Comparison of ENCODE assay signal across 28 cellular contexts in genomic region chr4:103024996-103025395, GRCh38. TPM values are rescaled to one million over a fixed set of nuclear protein-coding genes. Genes with fewer than 3 reads are reported as not detected.
"Had no signal": no experiment of that assay in that cellular context is flagged by ENCODE, and none has a peak within 500 bp of the region (broad histone marks: within the 10 kb centered on the region; RNA-seq: fewer than 3 reads in every experiment).

No MANE protein-coding gene starts in this region.

- H3K36me3 ChIP-seq: colonic mucosa, gastrocnemius medialis, left lung, lower lobe of right lung had no signal

- H3K27me3 Mint-ChIP-seq: dendritic cell treated with granulocyte-macrophage colony-stimulating factor and Interleukin-4, amounts not matched to agents 40 ng/mL and 50 ng/mL, for 4 days; effector memory CD8-positive, alpha-beta T cell; naive B cell had no signal

- H3K9me3 Mint-ChIP-seq: dendritic cell treated with granulocyte-macrophage colony-stimulating factor and Interleukin-4, amounts not matched to agents 40 ng/mL and 50 ng/mL, for 4 days; effector memory CD8-positive, alpha-beta T cell; endodermal cell; mesothelial cell of epicardium; naive B cell had no signal

- H3K27ac ChIP-seq: colonic mucosa, epithelial cell of prostate, esophagus squamous epithelium, gastrocnemius medialis, heart right ventricle, left lung, lower lobe of right lung had no signal

- H3K27ac Mint-ChIP-seq: dendritic cell treated with granulocyte-macrophage colony-stimulating factor and Interleukin-4, amounts not matched to agents 40 ng/mL and 50 ng/mL, for 4 days; endodermal cell; mesothelial cell of epicardium had no signal

- H3K4me3 Mint-ChIP-seq: dendritic cell treated with granulocyte-macrophage colony-stimulating factor and Interleukin-4, amounts not matched to agents 40 ng/mL and 50 ng/mL, for 4 days; effector memory CD8-positive, alpha-beta T cell; endodermal cell; mesothelial cell of epicardium; naive B cell had no signal

- ATAC-seq: effector memory CD8-positive, alpha-beta T cell; esophagus mucosa; gastrocnemius medialis; heart right ventricle; left cardiac atrium; left lung; left ventricle myocardium superior; lower lobe of right lung; mucosa of descending colon had no signal

- DNase-seq: colonic mucosa; cortex of kidney; effector CD8-positive, alpha-beta T cell; effector memory CD8-positive, alpha-beta T cell; endodermal cell; erythroblast; esophagus squamous epithelium; foreskin fibroblast; foreskin melanocyte; gastrocnemius medialis; glutamatergic neuron; head of caudate nucleus; heart right ventricle; hippocampal formation; left cardiac atrium; left lung; left ventricle myocardium superior; lower lobe of right lung; mesenchymal stem cell; mucosa of descending colon; naive B cell had no signal

- H3K9me3 ChIP-seq: colonic mucosa, esophagus squamous epithelium, gastrocnemius medialis, heart right ventricle, left lung, lower lobe of right lung, mucosa of descending colon had no signal

- H3K27me3 ChIP-seq: colonic mucosa, esophagus squamous epithelium, gastrocnemius medialis, heart right ventricle, left lung had no signal

- FAIRE-seq: endometrium, islet of Langerhans, keratinocyte had no signal

- H3K4me3 ChIP-seq: colonic mucosa, esophagus squamous epithelium, gastrocnemius medialis, heart right ventricle, left lung, lower lobe of right lung, mucosa of descending colon had no signal

- H3K36me3 Mint-ChIP-seq: mesothelial cell of epicardium had no signal

- H3K4me1 ChIP-seq: colonic mucosa, lower lobe of right lung had no signal

RNA-seq across cellular contexts. Expression of gene SLC9B1, which starts 5.5 kb away (rescaled TPM):
- total RNA-seq: colonic mucosa, gastrocnemius medialis had no signal
